1 cellular context compared by ENCODE assay signal in the genomic region with DNA sequence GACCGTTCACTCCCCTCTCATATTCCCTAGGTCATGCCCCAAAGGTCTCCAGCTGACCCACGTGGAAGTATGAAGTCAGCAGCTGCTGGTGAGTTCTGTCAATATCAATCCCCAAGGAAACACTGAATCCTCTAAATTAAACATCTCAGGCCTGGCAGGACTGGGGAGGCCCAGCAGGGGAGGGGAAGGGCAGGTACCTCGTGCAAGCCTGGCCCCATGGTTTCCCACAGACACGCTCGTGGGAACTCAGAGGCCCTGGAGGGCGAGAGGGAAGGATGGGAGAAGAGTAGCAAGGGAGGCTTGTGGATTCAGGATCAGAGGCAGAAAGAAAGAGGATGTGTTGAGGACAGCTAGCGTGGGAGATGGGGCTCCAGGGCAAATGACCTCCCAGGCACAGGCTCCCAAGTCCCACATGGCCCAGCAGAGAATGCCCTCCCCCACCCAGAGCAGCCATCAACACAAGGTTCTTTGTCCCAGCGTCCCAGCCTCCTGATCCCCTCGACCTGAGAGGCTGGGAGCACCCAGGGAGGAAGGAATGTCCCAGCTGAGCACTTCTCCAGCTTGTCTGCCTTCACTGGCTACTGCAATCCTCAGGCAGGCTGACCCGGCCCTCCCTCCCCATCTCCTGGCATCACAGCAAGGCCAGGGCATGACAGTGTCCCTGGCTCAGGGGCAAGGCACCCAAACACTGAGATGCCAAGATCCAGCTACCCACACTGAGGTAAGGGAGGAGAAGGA.
TF ChIP-seq lines count a peak whose summit lies in the region.

No MANE protein-coding gene starts in this region.

TF ChIP-seq in HepG2, 621 proteins besides CTCF, POLR2A, EP300 and RAD21 (continued from another document):
- TF ChIP-seq, protein P1, sequence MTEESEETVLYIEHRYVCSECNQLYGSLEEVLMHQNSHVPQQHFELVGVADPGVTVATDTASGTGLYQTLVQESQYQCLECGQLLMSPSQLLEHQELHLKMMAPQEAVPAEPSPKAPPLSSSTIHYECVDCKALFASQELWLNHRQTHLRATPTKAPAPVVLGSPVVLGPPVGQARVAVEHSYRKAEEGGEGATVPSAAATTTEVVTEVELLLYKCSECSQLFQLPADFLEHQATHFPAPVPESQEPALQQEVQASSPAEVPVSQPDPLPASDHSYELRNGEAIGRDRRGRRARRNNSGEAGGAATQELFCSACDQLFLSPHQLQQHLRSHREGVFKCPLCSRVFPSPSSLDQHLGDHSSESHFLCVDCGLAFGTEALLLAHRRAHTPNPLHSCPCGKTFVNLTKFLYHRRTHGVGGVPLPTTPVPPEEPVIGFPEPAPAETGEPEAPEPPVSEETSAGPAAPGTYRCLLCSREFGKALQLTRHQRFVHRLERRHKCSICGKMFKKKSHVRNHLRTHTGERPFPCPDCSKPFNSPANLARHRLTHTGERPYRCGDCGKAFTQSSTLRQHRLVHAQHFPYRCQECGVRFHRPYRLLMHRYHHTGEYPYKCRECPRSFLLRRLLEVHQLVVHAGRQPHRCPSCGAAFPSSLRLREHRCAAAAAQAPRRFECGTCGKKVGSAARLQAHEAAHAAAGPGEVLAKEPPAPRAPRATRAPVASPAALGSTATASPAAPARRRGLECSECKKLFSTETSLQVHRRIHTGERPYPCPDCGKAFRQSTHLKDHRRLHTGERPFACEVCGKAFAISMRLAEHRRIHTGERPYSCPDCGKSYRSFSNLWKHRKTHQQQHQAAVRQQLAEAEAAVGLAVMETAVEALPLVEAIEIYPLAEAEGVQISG (CRISPR knock-in tag; IDR thresholded peaks at IDR 0.05), result 0 out of 2 replicates have a peak, but pooled peaks have one; percentile 24
- TF ChIP-seq, protein P2, sequence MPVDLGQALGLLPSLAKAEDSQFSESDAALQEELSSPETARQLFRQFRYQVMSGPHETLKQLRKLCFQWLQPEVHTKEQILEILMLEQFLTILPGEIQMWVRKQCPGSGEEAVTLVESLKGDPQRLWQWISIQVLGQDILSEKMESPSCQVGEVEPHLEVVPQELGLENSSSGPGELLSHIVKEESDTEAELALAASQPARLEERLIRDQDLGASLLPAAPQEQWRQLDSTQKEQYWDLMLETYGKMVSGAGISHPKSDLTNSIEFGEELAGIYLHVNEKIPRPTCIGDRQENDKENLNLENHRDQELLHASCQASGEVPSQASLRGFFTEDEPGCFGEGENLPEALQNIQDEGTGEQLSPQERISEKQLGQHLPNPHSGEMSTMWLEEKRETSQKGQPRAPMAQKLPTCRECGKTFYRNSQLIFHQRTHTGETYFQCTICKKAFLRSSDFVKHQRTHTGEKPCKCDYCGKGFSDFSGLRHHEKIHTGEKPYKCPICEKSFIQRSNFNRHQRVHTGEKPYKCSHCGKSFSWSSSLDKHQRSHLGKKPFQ (CRISPR knock-in tag; IDR thresholded peaks at IDR 0.05; ENCODE audit: insufficient replicate concordance), result no peak
- TF ChIP-seq ZNF644 (CRISPR knock-in tag; IDR thresholded peaks at IDR 0.05; ENCODE audit: low read depth) (no peak), ZNF501 (CRISPR knock-in tag; IDR thresholded peaks at IDR 0.05) (no peak), SYNCRIP (IDR thresholded peaks at IDR 0.05; ENCODE audit: insufficient read depth, low read depth, low read length) (no peak)
TF ChIP-seq in HepG2: peak in this region for 14.
